10 cellular contexts compared by ENCODE assay signal in the genomic region with DNA sequence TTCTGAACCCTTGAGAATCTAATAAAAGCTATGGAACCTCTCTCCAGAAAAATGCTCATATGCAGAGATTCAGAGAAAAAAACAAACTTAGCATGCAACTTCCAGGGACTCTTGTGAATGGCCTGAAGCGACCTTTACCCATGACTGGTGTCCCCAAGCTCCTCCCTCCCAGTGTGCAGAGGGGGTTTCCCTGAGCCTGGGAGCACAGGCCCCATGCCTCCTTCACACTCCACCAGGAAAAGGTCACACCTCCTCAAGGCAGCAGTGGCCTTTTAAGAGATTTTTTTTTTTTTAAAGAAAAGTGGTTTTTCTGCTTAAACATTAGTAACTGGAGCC. TPM values are rescaled to one million over a fixed set of nuclear protein-coding genes. Genes with fewer than 3 reads are reported as not detected.
DNase-seq lines count a peak whose midpoint lies in the region; ATAC-seq, FAIRE-seq and TF ChIP-seq lines count a peak whose summit lies in the region.
"Had no signal": no experiment of that assay in that cellular context is flagged by ENCODE, and none has a peak within 500 bp of the region (broad histone marks: within the 10 kb centered on the region; RNA-seq: fewer than 3 reads in every experiment).

No MANE protein-coding gene starts in this region.

- peaks cover 13% of the 10 kb centered on the region for H3K4me1 ChIP-seq in HepG2 (ENCODE audit: insufficient read depth, low read length)

- FAIRE-seq in HepG2 (lab: Jason Lieb, UNC), result no peak

- peaks cover 3 to 12% of the 10 kb centered on the region in 2 experiments; a peak in 2 of 5 replicates for H3K36me3 ChIP-seq in HepG2 (replicated peaks in 1 of 2; ENCODE audit: control insufficient read depth in 1 of 2, insufficient read depth in 2 of 2, low read length in 2 of 2)

- peaks cover 37% of the 10 kb centered on the region for H3K36me3 Mint-ChIP-seq in T-cell

- no peak overlapping the region for H3K4me3 ChIP-seq in HepG2 (replicated peaks in 1 of 3; ENCODE audit: insufficient read depth in 1 of 3, low read depth in 2 of 3, low read length in 3 of 3)

- H3K4me2 ChIP-seq in HepG2 (ENCODE audit: low read depth, low read length), result no peak overlapping the region

- H2AFZ ChIP-seq in HepG2 (ENCODE audit: low read length), result no peak overlapping the region

- no TSS peak for BruUV-seq in HepG2 (replicated peaks; lab: Mats Ljungman, UMichigan)

- H3K9me3 Mint-ChIP-seq in T-cell, result peaks cover 0 to 3% (median 0%) of the 10 kb centered on the region in 3 donors

- POLR2A ChIA-PET in HepG2 (lab: Yijun Ruan, JAX), result no interaction called here
- POLR2A ChIA-PET in T-cell (lab: Charles Lee), result no interaction called here

- ATAC-seq in GM18502 (IDR thresholded peaks at IDR 0.05; ENCODE audit: poor library complexity, unreplicated experiment) (peak; percentile 75), GM21576 (IDR thresholded peaks at IDR 0.05; ENCODE audit: unreplicated experiment) (peak; percentile 74), HepG2 (peak; percentile 38; the same call in 1 of the 3 replicates), T-cell (replicated peaks in 1 of 4) (no peak)

- CTCF ChIA-PET in HepG2 (lab: Yijun Ruan, JAX; ENCODE audit: low intra/inter-chr PET ratio, low total read pairs), result no interaction called here
- CTCF ChIA-PET in T-cell (lab: Charles Lee), result no interaction called here

- H3K79me2 ChIP-seq in HepG2 (ENCODE audit: insufficient read depth, low read length), result peaks cover 20% of the 10 kb centered on the region

- no peak for TF ChIP-seq RAD21 in HepG2 (CRISPR knock-in tag; IDR thresholded peaks at IDR 0.05)

- TF ChIP-seq EP300 in HepG2 (IDR thresholded peaks at IDR 0.05; ENCODE audit: low read depth in 2 of 2, low read length in 2 of 2), result no peak
- TF ChIP-seq EP300 in HepG2 (CRISPR knock-in tag; IDR thresholded peaks at IDR 0.05; ENCODE audit: borderline replicate concordance), result no peak

- 90% methylated on average over 1 of the region's 1 CpG for WGBS in HepG2 (ENCODE audit: low lambda C conversion rate)

- in situ Hi-C loops in HepG2 (cut with HindIII; ENCODE audit: extremely low pct_ligation_motif_present, low pct_unique_long_range_greater_than_20kb) (no loop called here), GM13977 (cut with MboI; ENCODE audit: low pct_unique_long_range_greater_than_20kb, low sequenced_read_pairs, unreplicated experiment) (no loop called here)

- no peak overlapping the region for H3K9ac ChIP-seq in HepG2 (ENCODE audit: insufficient read depth, low read depth, low read length)

- H4K20me1 ChIP-seq in HepG2 (ENCODE audit: insufficient read depth, low read length), result peaks cover 3% of the 10 kb centered on the region; the same call in 1 of the 2 replicates

- no peak overlapping the region for H3K4me3 Mint-ChIP-seq in T-cell

- no peaks in the 10 kb centered on the region; a peak in 1 of 5 replicates for H3K27me3 ChIP-seq in HepG2 (ENCODE audit: control insufficient read depth in 1 of 2, insufficient read depth in 2 of 2, low read length in 2 of 2)

- TF ChIP-seq CTCF in HepG2 (CRISPR knock-in tag; IDR thresholded peaks at IDR 0.05), result no peak
- no peak for TF ChIP-seq CTCF in GM13977 (IDR thresholded peaks at IDR 0.05; ENCODE audit: extremely low read depth, insufficient read depth, missing control alignments)

- no peak overlapping the region for H3K27ac ChIP-seq in HepG2 (ENCODE audit: extremely low read length, insufficient read depth, low read length)

- H3K27me3 Mint-ChIP-seq in T-cell, result no peaks in the 10 kb centered on the region

- intact Hi-C loops in HepG2 (cut with micrococcal nuclease; ENCODE audit: unreplicated experiment), result no loop called here

- no peak for TF ChIP-seq POLR2A in HepG2 (IDR thresholded peaks at IDR 0.05; ENCODE audit: insufficient read depth in 1 of 2, low read depth in 2 of 2, low read length in 2 of 2)

- DNase-seq in M059J (ENCODE audit: low read depth), result peak; percentile 79
- DNase-seq in HepG2 (ENCODE audit: low spot score), result no peak
- no peak for DNase-seq in GM13977 (ENCODE audit: low spot score)
- DNase-seq in epidermal melanocyte (ENCODE audit: insufficient read length, low spot score), result no peak
- DNase-seq in T-cell, result no peak
- DNase-seq in activated effector memory CD4-positive, alpha-beta T cell treated with Interleukin-2 at 50 U/mL for 16 hours, result no peak
- DNase-seq: NK-92 treated with Interleukin-12 subunit alpha and Interleukin-12 subunit beta, amount 100 ng/mL, for 24 hours had no signal

- H3K9me3 ChIP-seq in HepG2 (ENCODE audit: low read length), result no peaks in the 10 kb centered on the region

- H3K27ac Mint-ChIP-seq in T-cell, result no peak overlapping the region

- H3K4me1 Mint-ChIP-seq in T-cell, result peaks cover 17 to 18% (median 17%) of the 10 kb centered on the region in 3 donors

TF ChIP-seq in HepG2, 621 proteins besides CTCF, POLR2A, EP300 and RAD21 (continues in another document):
- TF ChIP-seq, protein P1, sequence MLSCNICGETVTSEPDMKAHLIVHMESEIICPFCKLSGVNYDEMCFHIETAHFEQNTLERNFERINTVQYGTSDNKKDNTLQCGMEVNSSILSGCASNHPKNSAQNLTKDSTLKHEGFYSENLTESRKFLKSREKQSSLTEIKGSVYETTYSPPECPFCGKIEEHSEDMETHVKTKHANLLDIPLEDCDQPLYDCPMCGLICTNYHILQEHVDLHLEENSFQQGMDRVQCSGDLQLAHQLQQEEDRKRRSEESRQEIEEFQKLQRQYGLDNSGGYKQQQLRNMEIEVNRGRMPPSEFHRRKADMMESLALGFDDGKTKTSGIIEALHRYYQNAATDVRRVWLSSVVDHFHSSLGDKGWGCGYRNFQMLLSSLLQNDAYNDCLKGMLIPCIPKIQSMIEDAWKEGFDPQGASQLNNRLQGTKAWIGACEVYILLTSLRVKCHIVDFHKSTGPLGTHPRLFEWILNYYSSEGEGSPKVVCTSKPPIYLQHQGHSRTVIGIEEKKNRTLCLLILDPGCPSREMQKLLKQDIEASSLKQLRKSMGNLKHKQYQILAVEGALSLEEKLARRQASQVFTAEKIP (CRISPR knock-in tag; IDR thresholded peaks at IDR 0.05; ENCODE audit: borderline replicate concordance), result no peak
- TF ChIP-seq RELA (CRISPR knock-in tag; IDR thresholded peaks at IDR 0.05) (no peak), ZMAT3 (CRISPR knock-in tag; conservative IDR thresholded peaks at IDR 0.05) (no peak), HMGA1 (CRISPR knock-in tag; conservative IDR thresholded peaks at IDR 0.05) (no peak), ZNF160 (CRISPR knock-in tag; IDR thresholded peaks at IDR 0.05) (no peak), ZNF713 (CRISPR knock-in tag; IDR thresholded peaks at IDR 0.05) (no peak), ZNF207 (IDR thresholded peaks at IDR 0.05; ENCODE audit: borderline replicate concordance) (no peak)

RNA-seq across cellular contexts. Expression of a gene that starts 13.3 kb away (rescaled TPM):
- total RNA-seq in M059J (2014; rRNA removed; shearing (Covaris generic)), result 89.4 and 132 TPM in 2 replicates
- 75.4 and 153 TPM in 2 replicates for total RNA-seq in HepG2 (2016; rRNA removed; fragmentation: Illumina TruSeq; extraction: Trizol)
- 4.5 TPM in 2 replicates for total RNA-seq in HepG2 (2016; cell fraction: cytosol; rRNA removed; fragmentation: Illumina TruSeq; extraction: Trizol; ENCODE audit: low read depth)
- 73.9 and 131 TPM in 2 replicates for total RNA-seq in HepG2 (2016; cell fraction: insoluble cytoplasmic fraction; rRNA removed; fragmentation: Illumina TruSeq; extraction: Trizol)
- total RNA-seq in HepG2 (2016; cell fraction: membrane; rRNA removed; fragmentation: Illumina TruSeq; extraction: Trizol), result 12.0 and 16.0 TPM in 2 replicates
- 65.0 and 67.0 TPM in 2 replicates for total RNA-seq in HepG2 (2016; cell fraction: nucleus; rRNA removed; fragmentation: Illumina TruSeq; extraction: Trizol)
- polyA plus RNA-seq in HepG2 (2011; rRNA removed), result 25.6 and 33.3 TPM in 2 replicates
- polyA plus RNA-seq in HepG2 (2011; cell fraction: cytosol; rRNA removed), result 21.1 and 24.7 TPM in 2 replicates
- 53.3 and 61.9 TPM in 2 replicates for polyA plus RNA-seq in HepG2 (2011; cell fraction: nucleus; rRNA removed)
- 21.2 and 31.8 TPM in 2 replicates for polyA plus RNA-seq in HepG2 (2012)
- 0.36 and 0.42 TPM in 2 replicates for polyA plus RNA-seq in HepG2 (2016; cell fraction: cytosol; fragmentation: Illumina TruSeq; extraction: Trizol; ENCODE audit: low read depth)
- polyA plus RNA-seq in HepG2 (2016; cell fraction: insoluble cytoplasmic fraction; fragmentation: Illumina TruSeq; extraction: Trizol; ENCODE audit: low read depth), result 30.7 and 31.3 TPM in 2 replicates
- polyA plus RNA-seq in HepG2 (2016; cell fraction: membrane; fragmentation: Illumina TruSeq; extraction: Trizol; ENCODE audit: low read depth), result 1.7 and 1.8 TPM in 2 replicates
- polyA plus RNA-seq in HepG2 (2016; cell fraction: nucleus; fragmentation: Illumina TruSeq; extraction: Trizol; ENCODE audit: insufficient read depth, low read depth), result 40.8 and 51.8 TPM in 2 replicates
- 23.8 and 28.1 TPM in 2 replicates for polyA minus RNA-seq in HepG2 (2011; rRNA and poly(A)+ RNA removed; ENCODE audit: low replicate concordance)
- polyA minus RNA-seq in HepG2 (2011; cell fraction: cytosol; rRNA and poly(A)+ RNA removed), result 87.0 and 107 TPM in 2 replicates
- polyA minus RNA-seq in HepG2 (2011; cell fraction: nucleus; rRNA and poly(A)+ RNA removed), result 150 and 178 TPM in 2 replicates
- 10 to 100 TPM; 42.3 to 48.4 (median 43.0) TPM for total RNA-seq in T-cell

RNA-seq across cellular contexts. Expression of a gene that starts 40.0 kb away (rescaled TPM):
- not detected in 2 replicates for total RNA-seq in M059J (2014; rRNA removed; shearing (Covaris generic))
- total RNA-seq in HepG2 (2016; rRNA removed; fragmentation: Illumina TruSeq; extraction: Trizol) (not detected in 2 replicates), T-cell (not detected)
- total RNA-seq in HepG2 (2016; cell fraction: cytosol; rRNA removed; fragmentation: Illumina TruSeq; extraction: Trizol; ENCODE audit: low read depth), result not detected in 2 replicates
- total RNA-seq in HepG2 (2016; cell fraction: insoluble cytoplasmic fraction; rRNA removed; fragmentation: Illumina TruSeq; extraction: Trizol), result not detected in 2 replicates
- total RNA-seq in HepG2 (2016; cell fraction: membrane; rRNA removed; fragmentation: Illumina TruSeq; extraction: Trizol), result not detected in 2 replicates
- not detected in 2 replicates for total RNA-seq in HepG2 (2016; cell fraction: nucleus; rRNA removed; fragmentation: Illumina TruSeq; extraction: Trizol)
- not detected in 2 replicates for polyA plus RNA-seq in HepG2 (2011; rRNA removed)
- not detected in 2 replicates for polyA plus RNA-seq in HepG2 (2011; cell fraction: cytosol; rRNA removed)
- not detected in 2 replicates for polyA plus RNA-seq in HepG2 (2011; cell fraction: nucleus; rRNA removed)
- polyA plus RNA-seq in HepG2 (2012), result 0.09 and 0.19 TPM in 2 replicates
- polyA plus RNA-seq in HepG2 (2016; cell fraction: cytosol; fragmentation: Illumina TruSeq; extraction: Trizol; ENCODE audit: low read depth), result not detected in 2 replicates
- polyA plus RNA-seq in HepG2 (2016; cell fraction: insoluble cytoplasmic fraction; fragmentation: Illumina TruSeq; extraction: Trizol; ENCODE audit: low read depth), result not detected in 2 replicates
- polyA plus RNA-seq in HepG2 (2016; cell fraction: membrane; fragmentation: Illumina TruSeq; extraction: Trizol; ENCODE audit: low read depth), result not detected in 2 replicates
- not detected in 2 replicates for polyA plus RNA-seq in HepG2 (2016; cell fraction: nucleus; fragmentation: Illumina TruSeq; extraction: Trizol; ENCODE audit: insufficient read depth, low read depth)
- not detected in 2 replicates for polyA minus RNA-seq in HepG2 (2011; rRNA and poly(A)+ RNA removed; ENCODE audit: low replicate concordance)
- polyA minus RNA-seq in HepG2 (2011; cell fraction: cytosol; rRNA and poly(A)+ RNA removed), result not detected in 2 replicates
- not detected in 2 replicates for polyA minus RNA-seq in HepG2 (2011; cell fraction: nucleus; rRNA and poly(A)+ RNA removed)
- total RNA-seq: fibroblast of lung had no signal
- polyA plus RNA-seq: fibroblast of lung had no signal

Comparison
In these comparisons a context has a peak if more than half of its experiments do, and no peak if none do; other contexts are left out.
1. ATAC-seq: peak in GM18502 (single experiment), GM21576 (single experiment) and HepG2 (single experiment); none in T-cell (0 of 4).